ENCODE assay signal across 1 cellular context in genomic region chr17:48522990-48523389, GRCh38.
TF ChIP-seq lines count a peak whose summit lies in the region.

No MANE protein-coding gene starts in this region.

TF ChIP-seq in H1, 55 proteins besides CTCF, POLR2A, EP300 and RAD21:
- TF ChIP-seq EZH2 (IDR thresholded peaks at IDR 0.05; ENCODE audit: low read depth, low read length, severe bottlenecking), result peak; percentile 4
- no peak for TF ChIP-seq HDAC2 (IDR thresholded peaks at IDR 0.05; ENCODE audit: borderline replicate concordance in 1 of 2, low read depth in 2 of 2, low read length in 2 of 2)
- TF ChIP-seq CEBPB (IDR thresholded peaks at IDR 0.05; ENCODE audit: low read depth, low read length), result peak; percentile 86
